ENCODE assay signal across 27 cellular contexts in genomic region chr11:2459796-2460531, GRCh38. TPM values are rescaled to one million over a fixed set of nuclear protein-coding genes. Genes with fewer than 3 reads are reported as not detected.
DNase-seq lines count a peak whose midpoint lies in the region; TF ChIP-seq lines count a peak whose summit lies in the region.
"Had no signal": no experiment of that assay in that cellular context is flagged by ENCODE, and none has a peak within 500 bp of the region (broad histone marks: within the 10 kb centered on the region; RNA-seq: fewer than 3 reads in every experiment).

No MANE protein-coding gene starts in this region.

- H3K36me3 ChIP-seq in spleen, result no peaks in the 10 kb centered on the region
- H3K36me3 ChIP-seq: brain microvascular endothelial cell, SJSA1, upper lobe of left lung had no signal

- no peak for TF ChIP-seq CTCF in spleen (IDR thresholded peaks at IDR 0.05 in 8 of 11, conservative IDR thresholded peaks at IDR 0.05 in 3 of 11)

- H3K27ac ChIP-seq in spleen, result peak overlapping the region in 1 of 8 donors; percentile 42
- H3K27ac ChIP-seq: brain microvascular endothelial cell, C4-2B, epithelial cell of prostate, SJSA1 had no signal

- H3K4me1 ChIP-seq in spleen, result peaks cover 0 to 42% (median 20%) of the 10 kb centered on the region in 6 donors
- H3K4me1 ChIP-seq: SJSA1 had no signal

- peak; percentile 47 for DNase-seq in activated CD8-positive, alpha-beta memory T cell treated with anti-CD3 and anti-CD28 coated beads, Interleukin-2, amount 50 U/mL, for 48 hours
- DNase-seq in activated CD8-positive, alpha-beta memory T cell treated with anti-CD3 and anti-CD28 coated beads, Interleukin-2, amount 50 U/mL, for 4 hours, result no peak
- DNase-seq in NAMALWA (ENCODE audit: low spot score) (peak; percentile 12), islet precursor cell (peak; percentile 50), spleen (peak; percentile 72), NCI-H748 treated with DMSO at 0.1 percent for 48 hours (lab: John Stamatoyannopoulos, UW) (no peak), COLO668 (lab: John Stamatoyannopoulos, UW; ENCODE audit: unreplicated experiment) (no peak), NCI-H748 (lab: John Stamatoyannopoulos, UW; ENCODE audit: unreplicated experiment) (no peak)
- DNase-seq: activated naive CD8-positive, alpha-beta T cell treated with anti-CD3 and anti-CD28 coated beads for 36 hours; brain microvascular endothelial cell; dermis blood vessel endothelial cell; NCI-H1436; NCI-H2171; nucleus accumbens; OCI-M1; stimulated activated naive CD4-positive, alpha-beta T cell treated with Interleukin-2 at 50 U/mL for 16 hours had no signal

- no peaks in the 10 kb centered on the region for H3K9me3 ChIP-seq in spleen
- H3K9me3 ChIP-seq: SJSA1, upper lobe of left lung had no signal

- H3K27me3 ChIP-seq in spleen (replicated peaks in 1 of 7), result no peaks in the 10 kb centered on the region
- H3K27me3 ChIP-seq: brain microvascular endothelial cell, upper lobe of left lung had no signal

- H3K4me3 ChIP-seq in spleen, result no peak overlapping the region
- H3K4me3 ChIP-seq: SJSA1, upper lobe of left lung had no signal

- WGBS in spleen, 5 donors, result 83 to 87% (median 84%) methylated on average over 7 to 13 of the region's 13 CpGs

- intact Hi-C loops in spleen (cut with DNase I; ENCODE audit: low total_unique reads), result no loop called here

- TF ChIP-seq POLR2A in spleen (IDR thresholded peaks at IDR 0.05), result no peak

RNA-seq across cellular contexts. Expression of gene KCNQ1, which starts 15.2 kb away (rescaled TPM):
- 10 to 100 TPM; 10.9 to 21.6 (median 18.3) TPM for total RNA-seq in spleen
- polyA plus RNA-seq in spleen, result 1 to 10 TPM; 3.3 to 6.5 (median 3.6) TPM
- total RNA-seq: A673, SJSA1 had no signal

RNA-seq across cellular contexts. Expression of gene TRPM5, which starts 15.7 kb away (rescaled TPM):
- total RNA-seq in spleen, result under 1 TPM in 3 of 7 donors, not detected in 4; 0.10 to 0.16 (median 0.15) TPM
- under 1 TPM; 0.02 to 0.28 (median 0.19) TPM for polyA plus RNA-seq in spleen
- total RNA-seq: A673; activated naive CD8-positive, alpha-beta T cell treated with anti-CD3 and anti-CD28 coated beads for 36 hours; activated T-helper 1 cell treated with anti-CD3 and anti-CD28 coated beads, Interleukin-12 subunit alpha, Interleukin-12 subunit beta, Interleukin-2, Interleukin-4 antibody, amounts not matched to agents 30 ng/mL and 10 ng/mL and 1 ng/mL, durations not matched to agents 14 hours and 24 hours and 36 hours; dermis blood vessel endothelial cell; frontal cortex; G401; H4; right cardiac atrium; SJSA1; T-helper 2 cell treated with Interferon-gamma antibody and Interleukin-4, amounts not matched to agents 100 ng/mL and 5 ng/mL, for 36 hours; upper lobe of left lung had no signal

RNA-seq across cellular contexts. Expression of gene TSSC4, which starts 59.4 kb away (rescaled TPM):
- 10 to 100 TPM; 28.7 to 58.1 (median 42.2) TPM for total RNA-seq in spleen
- 10 to 100 TPM; 42.5 to 94.4 (median 66.2) TPM for polyA plus RNA-seq in spleen

Comparison
In these comparisons a context has a peak if more than half of its experiments do, and no peak if none do; other contexts are left out.
1. DNase-seq: peak in activated CD8-positive, alpha-beta memory T cell treated with anti-CD3 and anti-CD28 coated beads, Interleukin-2, amount 50 U/mL, for 48 hours (single experiment), NAMALWA (single experiment), islet precursor cell (single experiment) and spleen (single experiment); none in activated CD8-positive, alpha-beta memory T cell treated with anti-CD3 and anti-CD28 coated beads, Interleukin-2, amount 50 U/mL, for 4 hours (single experiment), NCI-H748 treated with DMSO at 0.1 percent for 48 hours (single experiment), COLO668 (single experiment) and NCI-H748 (single experiment).